Comparison of ENCODE assay signal across 10 cellular contexts in genomic region chr18:55420977-55421611, GRCh38.
DNase-seq lines count a peak whose midpoint lies in the region; ATAC-seq, FAIRE-seq and TF ChIP-seq lines count a peak whose summit lies in the region.
"Had no signal": no experiment of that assay in that cellular context is flagged by ENCODE, and none has a peak within 500 bp of the region (broad histone marks: within the 10 kb centered on the region; RNA-seq: fewer than 3 reads in every experiment).

No MANE protein-coding gene starts in this region.

- peak overlapping the region; percentile 80 for H3K27ac ChIP-seq in right atrium auricular region
- H3K27ac ChIP-seq in uterus: peak overlapping the region; percentile 77 to 93

- in situ Hi-C loops in GM13977 (cut with MboI; ENCODE audit: low pct_unique_long_range_greater_than_20kb, low sequenced_read_pairs, unreplicated experiment): no loop called here

- peak overlapping the region; percentile 64 to 90 (median 82) for H3K4me3 Mint-ChIP-seq in naive B cell

- TF ChIP-seq CTCF in right atrium auricular region (IDR thresholded peaks at IDR 0.05) (no peak), uterus (IDR thresholded peaks at IDR 0.05) (no peak), GM13977 (IDR thresholded peaks at IDR 0.05; ENCODE audit: extremely low read depth, insufficient read depth, missing control alignments) (no peak)

- H3K4me1 ChIP-seq in right atrium auricular region (peaks cover 0 to 19% of the 10 kb centered on the region in 2 donors), uterus (no peaks in the 10 kb centered on the region)

- H3K27me3 Mint-ChIP-seq in naive B cell: no peaks in the 10 kb centered on the region

- DNase-seq in right atrium auricular region (ENCODE audit: low spot score): no peak
- no peak for DNase-seq in left cardiac atrium
- DNase-seq in naive B cell: no peak
- no peak for DNase-seq in uterus
- DNase-seq in GM13977 (ENCODE audit: low spot score): no peak
- DNase-seq: NCI-H1436, SHP77 treated with DMSO at 0.1 percent for 48 hours had no signal

- H3K27me3 ChIP-seq in right atrium auricular region (no peaks in the 10 kb centered on the region), uterus (no peaks in the 10 kb centered on the region)

- no peaks in the 10 kb centered on the region for H3K9me3 Mint-ChIP-seq in naive B cell

- ATAC-seq in left cardiac atrium (no peak), naive B cell (ENCODE audit: low read depth in 2 of 2) (no peak), GM18873 (IDR thresholded peaks at IDR 0.05; ENCODE audit: low FRiP score, unreplicated experiment) (no peak), GM21360 (IDR thresholded peaks at IDR 0.05; ENCODE audit: unreplicated experiment) (no peak)

- peak overlapping the region in 5 of 6 donors; percentile 81 to 95 (median 90) for H3K27ac Mint-ChIP-seq in naive B cell

- no peaks in the 10 kb centered on the region for H3K36me3 ChIP-seq in right atrium auricular region
- H3K36me3 ChIP-seq in uterus: no peaks in the 10 kb centered on the region

- intact Hi-C loops in left cardiac atrium (cut with DNase I) (loop anchor here in 1 of 2 donors (5.0 kb wide), 1 partner anchor 166 kb away; the partner anchor contains the start of gene TCF4), uterus (cut with DNase I; ENCODE audit: low total_unique reads) (no loop called here)

- no peaks in the 10 kb centered on the region for H3K36me3 Mint-ChIP-seq in naive B cell

- H3K4me3 ChIP-seq in right atrium auricular region (peak overlapping the region; percentile 18 to 42), uterus (peak overlapping the region in 1 of 2 donors; percentile 31)

- no peak for TF ChIP-seq POLR2A in uterus (IDR thresholded peaks at IDR 0.05)

- FAIRE-seq in endometrium (lab: Jason Lieb, UNC): peak; percentile 88

- H3K9me3 ChIP-seq in right atrium auricular region (no peaks in the 10 kb centered on the region), uterus (no peaks in the 10 kb centered on the region)

- peaks cover 31 to 58% (median 49%) of the 10 kb centered on the region in 3 donors for H3K4me1 Mint-ChIP-seq in naive B cell
